ENCODE assay signal across 1 cellular context in the genomic region with DNA sequence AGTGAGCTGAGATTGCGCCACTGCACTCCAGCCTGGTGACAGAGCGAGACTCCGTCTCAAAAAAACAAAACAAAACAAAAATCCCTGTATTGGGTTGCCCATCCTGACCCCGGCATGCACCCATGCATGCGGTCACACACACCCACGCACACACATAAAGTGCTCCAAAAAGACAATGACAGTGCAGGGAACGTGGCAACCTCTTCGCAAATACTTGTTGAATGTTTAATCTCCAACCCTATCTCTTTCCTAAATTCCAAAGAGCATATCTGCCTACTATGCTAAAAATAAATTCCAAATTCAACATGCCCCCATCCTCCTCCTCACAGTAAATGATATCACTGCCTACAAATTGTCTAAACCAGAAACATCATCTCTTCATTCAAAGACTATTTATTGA.
TF ChIP-seq lines count a peak whose summit lies in the region.

No MANE protein-coding gene starts in this region.

TF ChIP-seq in K562, 482 proteins besides CTCF, POLR2A, EP300 and RAD21:
- TF ChIP-seq GMEB1 (CRISPR knock-in tag; IDR thresholded peaks at IDR 0.05) (no peak), CEBPB (tag; IDR thresholded peaks at IDR 0.05) (0 out of 2 replicates have a peak, but pooled peaks have one; percentile 2), EGR1 (conservative IDR thresholded peaks at IDR 0.05) (peak; percentile 61), ZNF316 (IDR thresholded peaks at IDR 0.05) (peak; percentile 24; the same call in 1 of the 2 replicates), SUPT5H (IDR thresholded peaks at IDR 0.05) (no peak)
